In the genomic region with DNA sequence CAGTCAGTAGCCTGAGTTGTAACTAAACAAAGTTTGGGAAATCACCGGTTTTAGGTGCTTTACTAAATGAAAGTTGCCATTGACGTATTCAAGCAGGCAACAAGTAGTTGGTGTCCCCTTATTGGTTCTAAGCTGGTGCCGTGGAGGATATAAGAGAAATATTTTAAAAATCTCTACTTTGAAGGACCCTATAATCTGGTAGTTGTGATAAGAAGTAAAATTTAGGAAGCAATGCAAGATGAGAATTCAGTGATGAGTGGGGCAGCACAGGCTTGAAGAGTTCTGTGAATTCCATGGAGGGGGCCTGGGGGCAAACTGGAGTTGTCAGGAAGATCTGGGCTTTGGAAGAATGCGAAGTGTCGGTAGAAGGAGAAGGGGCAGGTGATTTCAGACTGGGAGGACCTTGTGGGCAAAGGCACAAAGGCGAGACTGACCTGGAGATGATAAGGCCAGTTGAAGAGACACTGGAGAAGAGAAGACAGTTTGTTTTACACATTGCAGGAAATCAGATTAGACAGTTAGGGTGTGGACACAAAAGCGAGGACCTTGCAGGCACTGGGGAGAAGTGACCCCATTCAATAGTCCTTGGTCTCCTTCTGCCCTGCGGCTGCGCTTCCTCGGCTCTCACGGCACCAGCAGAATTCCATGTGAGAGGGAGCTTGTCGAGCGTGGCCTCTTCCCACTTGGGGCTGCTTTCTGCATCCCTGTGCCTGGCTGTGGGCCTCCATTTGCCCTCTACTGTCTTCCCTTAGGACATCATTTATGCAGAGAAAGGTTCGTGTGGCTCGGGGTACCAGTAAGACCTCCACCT, we compare ENCODE assay signal across 11 cellular contexts. TPM values are rescaled to one million over a fixed set of nuclear protein-coding genes. Genes with fewer than 3 reads are reported as not detected.
A peak's percentile ranks its signal among the peaks of the same experiment; 100 is the strongest.
DNase-seq lines count a peak whose midpoint lies in the region; ATAC-seq lines count a peak whose summit lies in the region.
"Had no signal": no experiment of that assay in that cellular context is flagged by ENCODE, and none has a peak within 500 bp of the region (broad histone marks: within the 10 kb centered on the region; RNA-seq: fewer than 3 reads in every experiment).

No MANE protein-coding gene starts in this region.

- POLR2A ChIA-PET in CD8-positive, alpha-beta memory T cell (lab: Charles Lee), result interaction anchor here (0.6 to 4.5 kb wide), 19 partner anchors 10 to 1836 kb away, joined by 3 to 39 read pairs (median 4); no protein-coding TSS in a partner anchor

- H3K4me1 ChIP-seq in CD8-positive, alpha-beta memory T cell (ENCODE audit: insufficient read depth, low read length), result peaks cover 40% of the 10 kb centered on the region

- ATAC-seq in natural killer cell treated with Interleukin-12 subunit alpha and Interleukin-12 subunit beta and Interleukin-15 and Interleukin-18, amount 100 ng/mL, for 72 hours, result peak in 1 of 2 donors; percentile 15
- ATAC-seq in HG03378 (IDR thresholded peaks at IDR 0.05; ENCODE audit: unreplicated experiment) (no peak), HG02623 (IDR thresholded peaks at IDR 0.05; ENCODE audit: unreplicated experiment) (no peak)

- H3K9me3 ChIP-seq in CD8-positive, alpha-beta memory T cell (ENCODE audit: low read length), result no peaks in the 10 kb centered on the region

- no peaks in the 10 kb centered on the region for H3K27me3 Mint-ChIP-seq in CD8-positive, alpha-beta memory T cell
- no peaks in the 10 kb centered on the region for H3K27me3 Mint-ChIP-seq in IgD-negative memory B cell
- H3K27me3 Mint-ChIP-seq in activated T-helper 2 cell treated with anti-CD3 and anti-CD28 coated beads, Interferon-gamma antibody, Interleukin-2, Interleukin-4, amounts not matched to agents 10 μg/mL and 5 μg/mL and 100 μg/mL, durations not matched to agents 14 hours and 24 hours and 36 hours (ENCODE audit: low read depth), result no peaks in the 10 kb centered on the region
- H3K27me3 Mint-ChIP-seq in natural killer cell treated with Interleukin-12 subunit alpha and Interleukin-12 subunit beta and Interleukin-15 and Interleukin-18, amount 100 ng/mL, for 72 hours, result no peaks in the 10 kb centered on the region

- CTCF ChIA-PET in CD8-positive, alpha-beta memory T cell (lab: Charles Lee), result interaction anchor here (1.0 to 7.7 kb wide), 8 partner anchors 13 to 119 kb away, joined by 3 to 112 read pairs (median 14); no protein-coding TSS in a partner anchor

- H3K36me3 ChIP-seq in CD8-positive, alpha-beta memory T cell (ENCODE audit: insufficient read depth, low read length), result peaks cover 19% of the 10 kb centered on the region

- peak overlapping the region; percentile 94 to 100 (median 99) for H3K27ac Mint-ChIP-seq in CD8-positive, alpha-beta memory T cell
- peak overlapping the region; percentile 89 to 100 (median 99) for H3K27ac Mint-ChIP-seq in IgD-negative memory B cell
- H3K27ac Mint-ChIP-seq in activated T-helper 2 cell treated with anti-CD3 and anti-CD28 coated beads, Interferon-gamma antibody, Interleukin-2, Interleukin-4, amounts not matched to agents 10 μg/mL and 5 μg/mL and 100 μg/mL, durations not matched to agents 14 hours and 24 hours and 36 hours, result peak overlapping the region; percentile 94
- peak overlapping the region; percentile 98 for H3K27ac Mint-ChIP-seq in natural killer cell treated with Interleukin-12 subunit alpha and Interleukin-12 subunit beta and Interleukin-15 and Interleukin-18, amount 100 ng/mL, for 72 hours

- peak in 3 of 5 donors; percentile 56 to 80 (median 76) for DNase-seq in CD8-positive, alpha-beta memory T cell
- DNase-seq in activated T-helper 2 cell treated with anti-CD3 and anti-CD28 coated beads, Interferon-gamma antibody, Interleukin-2, Interleukin-4, amounts not matched to agents 10 μg/mL and 5 μg/mL and 100 μg/mL, durations not matched to agents 14 hours and 24 hours and 36 hours (ENCODE audit: low spot score), result no peak
- no peak for DNase-seq in natural killer cell treated with Interleukin-12 subunit alpha and Interleukin-12 subunit beta and Interleukin-15 and Interleukin-18, amount 100 ng/mL, for 72 hours (ENCODE audit: low spot score)
- DNase-seq in NCI-H345 (lab: John Stamatoyannopoulos, UW) (no peak), NCI-H146 (lab: John Stamatoyannopoulos, UW) (no peak)
- DNase-seq: cerebellar nuclear complex, DMS53, NCI-H2227 treated with DMSO at 0.1 percent for 48 hours had no signal

- H3K27ac ChIP-seq in CD8-positive, alpha-beta memory T cell (ENCODE audit: low read depth, low read length), result peak overlapping the region; percentile 96

- peak overlapping the region; percentile 93 to 100 (median 97) for H3K4me3 Mint-ChIP-seq in CD8-positive, alpha-beta memory T cell
- peak overlapping the region; percentile 97 to 99 (median 99) for H3K4me3 Mint-ChIP-seq in IgD-negative memory B cell
- H3K4me3 Mint-ChIP-seq in activated T-helper 2 cell treated with anti-CD3 and anti-CD28 coated beads, Interferon-gamma antibody, Interleukin-2, Interleukin-4, amounts not matched to agents 10 μg/mL and 5 μg/mL and 100 μg/mL, durations not matched to agents 14 hours and 24 hours and 36 hours (ENCODE audit: low read depth), result peak overlapping the region; percentile 90
- H3K4me3 Mint-ChIP-seq in natural killer cell treated with Interleukin-12 subunit alpha and Interleukin-12 subunit beta and Interleukin-15 and Interleukin-18, amount 100 ng/mL, for 72 hours, result peak overlapping the region; percentile 99

- peaks cover 10 to 56% (median 16%) of the 10 kb centered on the region in 3 donors for H3K36me3 Mint-ChIP-seq in CD8-positive, alpha-beta memory T cell
- H3K36me3 Mint-ChIP-seq in IgD-negative memory B cell, result peaks cover 20% of the 10 kb centered on the region
- H3K36me3 Mint-ChIP-seq in activated T-helper 2 cell treated with anti-CD3 and anti-CD28 coated beads, Interferon-gamma antibody, Interleukin-2, Interleukin-4, amounts not matched to agents 10 μg/mL and 5 μg/mL and 100 μg/mL, durations not matched to agents 14 hours and 24 hours and 36 hours (ENCODE audit: low read depth), result peaks cover 63% of the 10 kb centered on the region
- H3K36me3 Mint-ChIP-seq in natural killer cell treated with Interleukin-12 subunit alpha and Interleukin-12 subunit beta and Interleukin-15 and Interleukin-18, amount 100 ng/mL, for 72 hours, result peaks cover 31% of the 10 kb centered on the region

- H3K9me3 Mint-ChIP-seq in CD8-positive, alpha-beta memory T cell, result peaks cover 0 to 2% (median 0%) of the 10 kb centered on the region in 5 donors
- no peaks in the 10 kb centered on the region for H3K9me3 Mint-ChIP-seq in IgD-negative memory B cell
- no peaks in the 10 kb centered on the region for H3K9me3 Mint-ChIP-seq in activated T-helper 2 cell treated with anti-CD3 and anti-CD28 coated beads, Interferon-gamma antibody, Interleukin-2, Interleukin-4, amounts not matched to agents 10 μg/mL and 5 μg/mL and 100 μg/mL, durations not matched to agents 14 hours and 24 hours and 36 hours
- H3K9me3 Mint-ChIP-seq in natural killer cell treated with Interleukin-12 subunit alpha and Interleukin-12 subunit beta and Interleukin-15 and Interleukin-18, amount 100 ng/mL, for 72 hours, result no peaks in the 10 kb centered on the region

- intact Hi-C loops in activated T-helper 2 cell treated with anti-CD3 and anti-CD28 coated beads, Interferon-gamma antibody, Interleukin-2, Interleukin-4, amounts not matched to agents 10 μg/mL and 5 μg/mL and 100 μg/mL, durations not matched to agents 14 hours and 24 hours and 36 hours (cut with micrococcal nuclease), result loop anchor here (2.0 to 5.0 kb wide), 2 partner anchors 13 to 46 kb away; no protein-coding TSS in a partner anchor

- peak overlapping the region; percentile 93 for H3K4me3 ChIP-seq in CD8-positive, alpha-beta memory T cell (ENCODE audit: low read length)

- peaks cover 48 to 67% (median 54%) of the 10 kb centered on the region in 3 donors for H3K4me1 Mint-ChIP-seq in CD8-positive, alpha-beta memory T cell
- peaks cover 27 to 45% (median 30%) of the 10 kb centered on the region in 3 donors for H3K4me1 Mint-ChIP-seq in IgD-negative memory B cell
- peaks cover 49% of the 10 kb centered on the region for H3K4me1 Mint-ChIP-seq in activated T-helper 2 cell treated with anti-CD3 and anti-CD28 coated beads, Interferon-gamma antibody, Interleukin-2, Interleukin-4, amounts not matched to agents 10 μg/mL and 5 μg/mL and 100 μg/mL, durations not matched to agents 14 hours and 24 hours and 36 hours (ENCODE audit: low read depth)
- H3K4me1 Mint-ChIP-seq in natural killer cell treated with Interleukin-12 subunit alpha and Interleukin-12 subunit beta and Interleukin-15 and Interleukin-18, amount 100 ng/mL, for 72 hours (ENCODE audit: low read depth in 2 of 2), result peaks cover 59 to 83% of the 10 kb centered on the region in 2 donors

- no peaks in the 10 kb centered on the region for H3K27me3 ChIP-seq in CD8-positive, alpha-beta memory T cell (ENCODE audit: insufficient read depth, low read length, poor library complexity, severe bottlenecking)

RNA-seq across cellular contexts. Expression of a gene that starts 1.3 kb away (rescaled TPM):
- total RNA-seq in CD8-positive, alpha-beta memory T cell, result 100 to 1,000 TPM; 148 TPM
- 262 TPM for polyA plus RNA-seq in CD8-positive, alpha-beta memory T cell
- polyA plus RNA-seq in IgD-negative memory B cell, result 255 TPM
- total RNA-seq in activated T-helper 2 cell treated with anti-CD3 and anti-CD28 coated beads, Interferon-gamma antibody, Interleukin-2, Interleukin-4, amounts not matched to agents 10 μg/mL and 5 μg/mL and 100 μg/mL, durations not matched to agents 14 hours and 24 hours and 36 hours, result 108 and 120 TPM in 2 replicates
- total RNA-seq in natural killer cell treated with Interleukin-12 subunit alpha and Interleukin-12 subunit beta and Interleukin-15 and Interleukin-18, amount 100 ng/mL, for 72 hours, result 100 to 1,000 TPM; 140 to 169 TPM

Comparison
In these comparisons a context has a peak if more than half of its experiments do, and no peak if none do; other contexts are left out.
1. DNase-seq: peak in CD8-positive, alpha-beta memory T cell (3 of 5); none in activated T-helper 2 cell treated with anti-CD3 and anti-CD28 coated beads, Interferon-gamma antibody, Interleukin-2, Interleukin-4, amounts not matched to agents 10 μg/mL and 5 μg/mL and 100 μg/mL, durations not matched to agents 14 hours and 24 hours and 36 hours (single experiment), natural killer cell treated with Interleukin-12 subunit alpha and Interleukin-12 subunit beta and Interleukin-15 and Interleukin-18, amount 100 ng/mL, for 72 hours (single experiment), NCI-H345 (single experiment) and NCI-H146 (single experiment).
2. Peak in every context shown above with its lines, with median percentiles within 50 percentile points of each other: H3K27ac Mint-ChIP-seq and H3K4me3 Mint-ChIP-seq.